Comparison of ENCODE assay signal across 19 cellular contexts in the genomic region with DNA sequence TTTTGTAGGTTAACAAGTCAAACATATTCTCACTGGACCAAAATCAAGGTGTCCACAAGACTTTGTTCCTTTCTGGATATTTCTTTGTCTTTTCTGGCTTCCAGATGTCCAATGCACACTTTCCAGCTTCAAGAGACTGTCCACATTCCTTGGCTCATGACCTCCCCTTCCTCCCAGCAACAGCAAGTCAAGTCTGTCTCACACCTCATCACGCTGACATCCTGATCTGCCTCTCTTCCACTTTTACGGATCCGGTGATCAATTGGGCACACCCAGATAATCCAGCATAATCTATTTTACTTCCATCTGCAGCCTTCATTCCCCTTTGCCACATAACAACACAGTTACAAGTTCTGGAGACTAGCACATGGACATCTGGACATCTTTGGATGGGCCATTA.
A peak's percentile ranks its signal among the peaks of the same experiment; 100 is the strongest.
DNase-seq lines count a peak whose midpoint lies in the region; ATAC-seq, FAIRE-seq and TF ChIP-seq lines count a peak whose summit lies in the region.
"Had no signal": no experiment of that assay in that cellular context is flagged by ENCODE, and none has a peak within 500 bp of the region (broad histone marks: within the 10 kb centered on the region; RNA-seq: fewer than 3 reads in every experiment).

No MANE protein-coding gene starts in this region.

- no peak overlapping the region for H3K9ac ChIP-seq in Loucy (ENCODE audit: low read depth, low read length, poor library complexity, severe bottlenecking)

- H3K27ac Mint-ChIP-seq in activated naive CD8-positive, alpha-beta T cell = peak overlapping the region; percentile 11
- H3K27ac Mint-ChIP-seq in activated naive CD8-positive, alpha-beta T cell treated with anti-CD3 and anti-CD28 coated beads, Interleukin-2, amount 50 U/mL, for 24 hours = no peak overlapping the region

- no peaks in the 10 kb centered on the region for H3K9me3 ChIP-seq in Loucy (ENCODE audit: insufficient read depth, low read depth, low read length)

- H3K4me1 ChIP-seq in Loucy (ENCODE audit: insufficient read depth, low read length, poor library complexity, severe bottlenecking) = peaks cover 41% of the 10 kb centered on the region

- H3K27me3 Mint-ChIP-seq in activated naive CD8-positive, alpha-beta T cell = no peaks in the 10 kb centered on the region
- no peaks in the 10 kb centered on the region for H3K27me3 Mint-ChIP-seq in activated naive CD8-positive, alpha-beta T cell treated with anti-CD3 and anti-CD28 coated beads, Interleukin-2, amount 50 U/mL, for 24 hours

- no peaks in the 10 kb centered on the region for H3K27me3 ChIP-seq in Loucy (ENCODE audit: insufficient read depth, low read length, poor library complexity, severe bottlenecking)

- no peaks in the 10 kb centered on the region for H3K9me2 ChIP-seq in Loucy (replicated peaks; ENCODE audit: low read depth, low read length)

- DNase-seq in NCI-H82 (lab: John Stamatoyannopoulos, UW) (peak; percentile 32), NCI-H82 treated with DMSO at 0.1 percent for 48 hours (lab: John Stamatoyannopoulos, UW; ENCODE audit: unreplicated experiment) (no peak), urothelium cell line (ENCODE audit: low spot score) (no peak), NCI-H1436 (lab: John Stamatoyannopoulos, UW) (no peak)
- no peak for DNase-seq in activated naive CD8-positive, alpha-beta T cell treated with anti-CD3 and anti-CD28 coated beads, Interleukin-2, amount 50 U/mL, for 24 hours
- DNase-seq: AML-193, GF-D8, GOT3, NCI-H1105, NCI-H1694, NCI-H2081 treated with DMSO at 0.1 percent for 48 hours, NCI-H510A, NCI-H748 treated with DMSO at 0.1 percent for 48 hours, OCI-M1, Right ventricle myocardium superior had no signal

- H3F3A ChIP-seq in Loucy (ENCODE audit: low read depth) = no peaks in the 10 kb centered on the region; the same call in 1 of the 2 replicates

- H3K4me3 ChIP-seq in Loucy (ENCODE audit: low read length, poor library complexity, severe bottlenecking) = no peak overlapping the region

- H3K36me3 ChIP-seq in Loucy (ENCODE audit: insufficient read depth, low read length) = peaks cover 37% of the 10 kb centered on the region; the same call in 1 of the 2 replicates

- H3K9me3 Mint-ChIP-seq in activated naive CD8-positive, alpha-beta T cell (ENCODE audit: low read depth) = no peaks in the 10 kb centered on the region
- H3K9me3 Mint-ChIP-seq in activated naive CD8-positive, alpha-beta T cell treated with anti-CD3 and anti-CD28 coated beads, Interleukin-2, amount 50 U/mL, for 24 hours = no peaks in the 10 kb centered on the region
- H3K9me3 Mint-ChIP-seq: CD14-positive monocyte had no signal

- no peak for TF ChIP-seq CTCF in Loucy (conservative IDR thresholded peaks at IDR 0.05; ENCODE audit: low read length)

- no peak overlapping the region for H2AFZ ChIP-seq in Loucy (ENCODE audit: low read length)

- H4K20me1 ChIP-seq in Loucy (ENCODE audit: insufficient read depth, low read length, poor library complexity, severe bottlenecking) = peaks cover 45% of the 10 kb centered on the region

- H3K4me1 Mint-ChIP-seq in activated naive CD8-positive, alpha-beta T cell (ENCODE audit: low read depth) = peaks cover 35% of the 10 kb centered on the region
- peaks cover 69% of the 10 kb centered on the region for H3K4me1 Mint-ChIP-seq in activated naive CD8-positive, alpha-beta T cell treated with anti-CD3 and anti-CD28 coated beads, Interleukin-2, amount 50 U/mL, for 24 hours

- H3K79me2 ChIP-seq in Loucy (ENCODE audit: insufficient read depth, low read length) = peaks cover 61% of the 10 kb centered on the region

- peak overlapping the region; percentile 33 for H3K4me2 ChIP-seq in Loucy (ENCODE audit: low read depth, low read length, poor library complexity, severe bottlenecking)

- no peak for ATAC-seq in activated naive CD8-positive, alpha-beta T cell treated with anti-CD3 and anti-CD28 coated beads, Interleukin-2, amount 50 U/mL, for 24 hours
- ATAC-seq in GM18498 (IDR thresholded peaks at IDR 0.05; ENCODE audit: unreplicated experiment) = no peak

- H3K4me3 Mint-ChIP-seq in activated naive CD8-positive, alpha-beta T cell = no peak overlapping the region
- H3K4me3 Mint-ChIP-seq in activated naive CD8-positive, alpha-beta T cell treated with anti-CD3 and anti-CD28 coated beads, Interleukin-2, amount 50 U/mL, for 24 hours = no peak overlapping the region
- H3K4me3 Mint-ChIP-seq: CD14-positive monocyte had no signal

- peaks cover 6% of the 10 kb centered on the region for H3K36me3 Mint-ChIP-seq in activated naive CD8-positive, alpha-beta T cell
- peaks cover 36% of the 10 kb centered on the region for H3K36me3 Mint-ChIP-seq in activated naive CD8-positive, alpha-beta T cell treated with anti-CD3 and anti-CD28 coated beads, Interleukin-2, amount 50 U/mL, for 24 hours (ENCODE audit: low read depth)

- FAIRE-seq in urothelium cell line (lab: Jason Lieb, UNC) = peak; percentile 58
